ENCODE assay signal across 16 cellular contexts in the genomic region with DNA sequence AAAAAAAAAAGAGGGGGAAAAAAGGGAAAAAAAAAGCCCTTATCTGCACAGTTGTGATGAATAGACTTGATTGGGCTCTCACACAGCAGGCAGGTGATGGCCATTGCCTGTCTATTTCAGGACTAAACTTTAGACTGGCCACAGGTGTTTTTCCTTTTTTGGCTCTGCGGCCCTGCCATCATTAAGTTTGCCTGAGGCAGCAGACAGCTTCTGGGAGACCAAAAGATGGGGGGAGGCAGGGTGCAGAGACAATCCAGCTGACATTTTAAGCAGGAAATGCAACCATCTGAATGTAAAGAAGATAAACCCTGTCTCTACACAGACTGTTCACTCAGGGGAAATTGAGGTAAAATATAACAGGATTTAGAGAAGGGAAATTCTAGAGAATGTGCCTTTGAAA.
DNase-seq lines count a peak whose midpoint lies in the region; ATAC-seq and TF ChIP-seq lines count a peak whose summit lies in the region.
"Had no signal": no experiment of that assay in that cellular context is flagged by ENCODE, and none has a peak within 500 bp of the region (broad histone marks: within the 10 kb centered on the region; RNA-seq: fewer than 3 reads in every experiment).

No MANE protein-coding gene starts in this region.

- H3K4me2 ChIP-seq in GM23338 (no peak overlapping the region), OCI-LY7 (ENCODE audit: low read length) (peak overlapping the region; percentile 53)
- H3K4me2 ChIP-seq: A549 had no signal

- H3K9me3 Mint-ChIP-seq in GM23338 = no peaks in the 10 kb centered on the region
- H3K9me3 Mint-ChIP-seq: CD4-positive, alpha-beta T cell had no signal

- H3F3A ChIP-seq in GM23338 (replicated peaks; ENCODE audit: low read depth) = no peaks in the 10 kb centered on the region

- H4K20me1 ChIP-seq in GM23338 (replicated peaks; ENCODE audit: insufficient read depth) (no peaks in the 10 kb centered on the region), OCI-LY7 (ENCODE audit: insufficient read depth, low read length) (no peaks in the 10 kb centered on the region)

- H3K9me2 ChIP-seq in GM23338 (ENCODE audit: insufficient read depth) = no peaks in the 10 kb centered on the region
- no peaks in the 10 kb centered on the region for H3K9me2 ChIP-seq in OCI-LY7 (ENCODE audit: insufficient read depth, low read length)

- H3K27me3 ChIP-seq in GM23338 (ENCODE audit: insufficient read depth) = no peaks in the 10 kb centered on the region
- H3K27me3 ChIP-seq in MG63 = no peaks in the 10 kb centered on the region
- no peaks in the 10 kb centered on the region for H3K27me3 ChIP-seq in uterus

- H3K27me3 Mint-ChIP-seq in GM23338 (ENCODE audit: insufficient read depth, low read depth, poor library complexity) = peaks cover 1% of the 10 kb centered on the region
- H3K27me3 Mint-ChIP-seq: CD4-positive, alpha-beta T cell had no signal

- POLR2A ChIA-PET in OCI-LY7 (lab: Charles Lee) = interaction anchor here (0.6 kb wide), 1 partner anchor 1303 kb away, joined by 3 read pairs; no protein-coding TSS in a partner anchor

- no peak overlapping the region for H3K4me3 ChIP-seq in GM23338
- H3K4me3 ChIP-seq in OCI-LY7 (ENCODE audit: low read depth, low read length, poor library complexity, severe bottlenecking) = peak overlapping the region; percentile 19
- no peak overlapping the region for H3K4me3 ChIP-seq in MG63
- no peak overlapping the region for H3K4me3 ChIP-seq in uterus
- H3K4me3 ChIP-seq: A549 had no signal

- CTCF ChIA-PET in OCI-LY7 (lab: Charles Lee; ENCODE audit: unreplicated experiment) = no interaction called here

- H3K4me3 Mint-ChIP-seq in GM23338 = no peak overlapping the region
- H3K4me3 Mint-ChIP-seq: CD4-positive, alpha-beta T cell had no signal

- H3K27ac ChIP-seq in GM23338 (ENCODE audit: low read depth) (no peak overlapping the region), OCI-LY7 (ENCODE audit: low read depth, low read length, poor library complexity, severe bottlenecking) (peak overlapping the region; percentile 76), uterus (no peak overlapping the region)
- H3K27ac ChIP-seq: 22Rv1, A549, C4-2B had no signal

- H3K27ac Mint-ChIP-seq in GM23338 = peak overlapping the region; percentile 17; the same call in 1 of the 2 replicates
- H3K27ac Mint-ChIP-seq: CD4-positive, alpha-beta T cell had no signal

- no peak for TF ChIP-seq POLR2A in uterus (IDR thresholded peaks at IDR 0.05)

- peaks cover 5% of the 10 kb centered on the region; the same call in 1 of the 3 replicates for H3K4me1 Mint-ChIP-seq in GM23338

- H3K9me3 ChIP-seq in OCI-LY7 (ENCODE audit: low read length) (peaks cover 10% of the 10 kb centered on the region; the same call in 1 of the 2 replicates), MG63 (no peaks in the 10 kb centered on the region), uterus (no peaks in the 10 kb centered on the region)
- H3K9me3 ChIP-seq: A549 had no signal

- TF ChIP-seq CTCF in GM23338 (conservative IDR thresholded peaks at IDR 0.05; ENCODE audit: low read depth in 2 of 2) = no peak
- no peak for TF ChIP-seq CTCF in OCI-LY7 (conservative IDR thresholded peaks at IDR 0.05; ENCODE audit: low read length)
- no peak for TF ChIP-seq CTCF in uterus (IDR thresholded peaks at IDR 0.05)

- BruUV-seq in OCI-LY7 (replicated peaks; lab: Mats Ljungman, UMichigan) = no TSS peak

- H3K79me2 ChIP-seq in GM23338 (replicated peaks; ENCODE audit: insufficient read depth) (no peaks in the 10 kb centered on the region), OCI-LY7 (ENCODE audit: insufficient read depth, low read depth, low read length) (no peaks in the 10 kb centered on the region)

- DNase-seq in NCI-H1417 (lab: John Stamatoyannopoulos, UW) (peak in 2 of 3 experiments; percentile 3 to 48), NCI-H1417 treated with DMSO at 0.1 percent for 48 hours (lab: John Stamatoyannopoulos, UW) (no peak), GM23338 (ENCODE audit: low spot score) (no peak), NCI-H146 (lab: John Stamatoyannopoulos, UW) (peak; percentile 92), OCI-LY7 (ENCODE audit: low spot score) (peak; percentile 88), MG63 (no peak), uterus (no peak)
- DNase-seq: AML-193; CD4-positive, alpha-beta T cell; GF-D8; HCEC 1CT; IMR-90 had no signal

- H3K4me1 ChIP-seq in GM23338 (ENCODE audit: insufficient read depth) (no peaks in the 10 kb centered on the region), OCI-LY7 (ENCODE audit: insufficient read depth, low read length, poor library complexity, severe bottlenecking) (peaks cover 45% of the 10 kb centered on the region), uterus (no peaks in the 10 kb centered on the region)
- H3K4me1 ChIP-seq: A549 had no signal

- H2AFZ ChIP-seq in GM23338 = peak overlapping the region; percentile 61; the same call in 1 of the 2 replicates
- peak overlapping the region; percentile 60 for H2AFZ ChIP-seq in OCI-LY7 (ENCODE audit: low read length)

- H3K36me3 ChIP-seq in GM23338 (ENCODE audit: insufficient read depth) (no peaks in the 10 kb centered on the region), OCI-LY7 (ENCODE audit: insufficient read depth, low read length) (peaks cover 6% of the 10 kb centered on the region), MG63 (no peaks in the 10 kb centered on the region), uterus (no peaks in the 10 kb centered on the region)

- intact Hi-C loops in OCI-LY7 (cut with micrococcal nuclease; ENCODE audit: unreplicated experiment) (loop anchor here (2.0 kb wide), 1 partner anchor 136 kb away; no protein-coding TSS in a partner anchor), uterus (cut with DNase I; ENCODE audit: low total_unique reads) (no loop called here)

- ATAC-seq in GM23338 = no peak
- ATAC-seq in GM18517 (IDR thresholded peaks at IDR 0.05; ENCODE audit: unreplicated experiment) = no peak
- ATAC-seq: A549 had no signal

- no peaks in the 10 kb centered on the region for H3K36me3 Mint-ChIP-seq in GM23338 (ENCODE audit: low read depth)

TF ChIP-seq in GM23338, 12 proteins besides CTCF, POLR2A, EP300 and RAD21 (continues in another document):
- TF ChIP-seq EZH2 (IDR thresholded peaks at IDR 0.05; ENCODE audit: low read depth, unreplicated experiment) = no peak
- no peak for TF ChIP-seq ZNF331 (CRISPR knock-in tag; IDR thresholded peaks at IDR 0.05; ENCODE audit: low read depth)
- TF ChIP-seq, protein P1, sequence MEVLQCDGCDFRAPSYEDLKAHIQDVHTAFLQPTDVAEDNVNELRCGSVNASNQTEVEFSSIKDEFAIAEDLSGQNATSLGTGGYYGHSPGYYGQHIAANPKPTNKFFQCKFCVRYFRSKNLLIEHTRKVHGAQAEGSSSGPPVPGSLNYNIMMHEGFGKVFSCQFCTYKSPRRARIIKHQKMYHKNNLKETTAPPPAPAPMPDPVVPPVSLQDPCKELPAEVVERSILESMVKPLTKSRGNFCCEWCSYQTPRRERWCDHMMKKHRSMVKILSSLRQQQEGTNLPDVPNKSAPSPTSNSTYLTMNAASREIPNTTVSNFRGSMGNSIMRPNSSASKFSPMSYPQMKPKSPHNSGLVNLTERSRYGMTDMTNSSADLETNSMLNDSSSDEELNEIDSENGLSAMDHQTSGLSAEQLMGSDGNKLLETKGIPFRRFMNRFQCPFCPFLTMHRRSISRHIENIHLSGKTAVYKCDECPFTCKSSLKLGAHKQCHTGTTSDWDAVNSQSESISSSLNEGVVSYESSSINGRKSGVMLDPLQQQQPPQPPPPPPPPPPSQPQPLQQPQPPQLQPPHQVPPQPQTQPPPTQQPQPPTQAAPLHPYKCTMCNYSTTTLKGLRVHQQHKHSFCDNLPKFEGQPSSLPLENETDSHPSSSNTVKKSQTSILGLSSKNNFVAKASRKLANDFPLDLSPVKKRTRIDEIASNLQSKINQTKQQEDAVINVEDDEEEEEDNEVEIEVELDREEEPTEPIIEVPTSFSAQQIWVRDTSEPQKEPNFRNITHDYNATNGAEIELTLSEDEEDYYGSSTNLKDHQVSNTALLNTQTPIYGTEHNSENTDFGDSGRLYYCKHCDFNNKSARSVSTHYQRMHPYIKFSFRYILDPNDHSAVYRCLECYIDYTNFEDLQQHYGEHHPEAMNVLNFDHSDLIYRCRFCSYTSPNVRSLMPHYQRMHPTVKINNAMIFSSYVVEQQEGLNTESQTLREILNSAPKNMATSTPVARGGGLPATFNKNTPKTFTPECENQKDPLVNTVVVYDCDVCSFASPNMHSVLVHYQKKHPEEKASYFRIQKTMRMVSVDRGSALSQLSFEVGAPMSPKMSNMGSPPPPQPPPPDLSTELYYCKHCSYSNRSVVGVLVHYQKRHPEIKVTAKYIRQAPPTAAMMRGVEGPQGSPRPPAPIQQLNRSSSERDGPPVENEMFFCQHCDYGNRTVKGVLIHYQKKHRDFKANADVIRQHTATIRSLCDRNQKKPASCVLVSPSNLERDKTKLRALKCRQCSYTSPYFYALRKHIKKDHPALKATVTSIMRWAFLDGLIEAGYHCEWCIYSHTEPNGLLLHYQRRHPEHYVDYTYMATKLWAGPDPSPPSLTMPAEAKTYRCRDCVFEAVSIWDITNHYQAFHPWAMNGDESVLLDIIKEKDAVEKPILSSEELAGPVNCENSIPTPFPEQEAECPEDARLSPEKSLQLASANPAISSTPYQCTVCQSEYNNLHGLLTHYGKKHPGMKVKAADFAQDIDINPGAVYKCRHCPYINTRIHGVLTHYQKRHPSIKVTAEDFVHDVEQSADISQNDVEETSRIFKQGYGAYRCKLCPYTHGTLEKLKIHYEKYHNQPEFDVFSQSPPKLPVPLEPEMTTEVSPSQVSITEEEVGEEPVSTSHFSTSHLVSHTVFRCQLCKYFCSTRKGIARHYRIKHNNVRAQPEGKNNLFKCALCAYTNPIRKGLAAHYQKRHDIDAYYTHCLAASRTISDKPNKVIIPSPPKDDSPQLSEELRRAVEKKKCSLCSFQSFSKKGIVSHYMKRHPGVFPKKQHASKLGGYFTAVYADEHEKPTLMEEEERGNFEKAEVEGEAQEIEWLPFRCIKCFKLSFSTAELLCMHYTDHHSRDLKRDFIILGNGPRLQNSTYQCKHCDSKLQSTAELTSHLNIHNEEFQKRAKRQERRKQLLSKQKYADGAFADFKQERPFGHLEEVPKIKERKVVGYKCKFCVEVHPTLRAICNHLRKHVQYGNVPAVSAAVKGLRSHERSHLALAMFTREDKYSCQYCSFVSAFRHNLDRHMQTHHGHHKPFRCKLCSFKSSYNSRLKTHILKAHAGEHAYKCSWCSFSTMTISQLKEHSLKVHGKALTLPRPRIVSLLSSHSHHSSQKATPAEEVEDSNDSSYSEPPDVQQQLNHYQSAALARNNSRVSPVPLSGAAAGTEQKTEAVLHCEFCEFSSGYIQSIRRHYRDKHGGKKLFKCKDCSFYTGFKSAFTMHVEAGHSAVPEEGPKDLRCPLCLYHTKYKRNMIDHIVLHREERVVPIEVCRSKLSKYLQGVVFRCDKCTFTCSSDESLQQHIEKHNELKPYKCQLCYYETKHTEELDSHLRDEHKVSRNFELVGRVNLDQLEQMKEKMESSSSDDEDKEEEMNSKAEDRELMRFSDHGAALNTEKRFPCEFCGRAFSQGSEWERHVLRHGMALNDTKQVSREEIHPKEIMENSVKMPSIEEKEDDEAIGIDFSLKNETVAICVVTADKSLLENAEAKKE (CRISPR knock-in tag; IDR thresholded peaks at IDR 0.05) = no peak

Comparison
In these comparisons a context has a peak if more than half of its experiments do, and no peak if none do; other contexts are left out.
1. DNase-seq: peak in NCI-H1417 (2 of 3), NCI-H146 (single experiment) and OCI-LY7 (single experiment); none in NCI-H1417 treated with DMSO at 0.1 percent for 48 hours (single experiment), GM23338 (single experiment), MG63 (single experiment) and uterus (0 of 2).